ENCODE assay signal across 11 cellular contexts in the genomic region with DNA sequence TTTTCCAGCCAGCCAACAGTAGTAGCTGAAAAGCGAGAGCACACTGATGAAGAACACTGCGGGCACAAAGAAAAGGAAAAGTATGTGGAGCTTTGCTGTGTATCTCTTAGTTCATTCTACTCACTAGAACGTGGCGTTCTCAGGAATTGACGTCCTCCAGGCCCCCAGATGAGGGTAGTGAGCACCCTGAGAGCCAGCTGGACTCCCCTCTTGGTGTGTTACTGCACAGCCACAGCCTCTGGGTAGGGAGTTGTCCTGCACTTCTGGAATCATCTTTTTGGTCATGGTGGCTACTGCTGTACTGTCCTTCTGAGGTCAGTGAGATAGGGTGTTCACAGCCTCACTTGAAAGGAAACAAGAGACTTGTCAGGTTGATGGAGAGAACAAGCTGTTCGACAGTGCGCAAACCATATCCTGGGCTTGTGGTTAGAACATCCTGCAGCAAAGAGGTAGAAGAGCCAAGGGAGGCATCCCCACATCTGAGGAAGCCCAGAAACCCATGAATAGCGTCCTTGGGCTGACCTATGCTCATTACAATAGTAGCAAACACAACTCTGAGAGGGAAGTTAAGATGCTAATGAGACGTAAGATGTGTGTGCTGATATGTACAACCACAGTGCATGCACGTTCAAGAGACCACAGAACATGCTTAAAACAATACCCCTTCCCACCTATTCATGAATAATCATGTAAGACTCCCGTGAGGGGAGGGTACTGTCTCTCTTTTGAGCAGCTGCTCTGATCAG. TPM values are rescaled to one million over a fixed set of nuclear protein-coding genes. Genes with fewer than 3 reads are reported as not detected.
DNase-seq lines count a peak whose midpoint lies in the region; ATAC-seq and TF ChIP-seq lines count a peak whose summit lies in the region.
"Had no signal": no experiment of that assay in that cellular context is flagged by ENCODE, and none has a peak within 500 bp of the region (broad histone marks: within the 10 kb centered on the region; RNA-seq: fewer than 3 reads in every experiment).

No MANE protein-coding gene starts in this region.

- peaks cover 22% of the 10 kb centered on the region for H3K27me3 ChIP-seq in WERI-Rb-1 (ENCODE audit: insufficient read depth, low read depth, severe bottlenecking)

- no peaks in the 10 kb centered on the region for H3K36me3 ChIP-seq in WERI-Rb-1

- H3K4me1 Mint-ChIP-seq in T-helper 17 cell: peaks cover 27% of the 10 kb centered on the region

- no peak overlapping the region for H3K27ac ChIP-seq in caudate nucleus (ENCODE audit: low read depth, low read length)
- H3K27ac ChIP-seq in WERI-Rb-1: no peak overlapping the region
- H3K27ac ChIP-seq: A549, KMS-11 had no signal

- no peak for TF ChIP-seq CTCF in WERI-Rb-1 (IDR thresholded peaks at IDR 0.05; ENCODE audit: low read depth, low read length)

- H3K4me3 Mint-ChIP-seq in T-helper 17 cell: peak overlapping the region; percentile 87
- H3K4me3 Mint-ChIP-seq: HFFc6 had no signal

- H3K27ac Mint-ChIP-seq in T-helper 17 cell: peak overlapping the region; percentile 89
- H3K27ac Mint-ChIP-seq: HFFc6 had no signal

- peaks cover 10% of the 10 kb centered on the region for H3K27me3 Mint-ChIP-seq in T-helper 17 cell

- H3K4me3 ChIP-seq in WERI-Rb-1 (ENCODE audit: low read depth, low read length): no peak overlapping the region
- H3K4me3 ChIP-seq: A549 had no signal

- peak; percentile 66 for DNase-seq in activated CD8-positive, alpha-beta memory T cell treated with anti-CD3 and anti-CD28 coated beads for 24 hours
- DNase-seq in activated CD8-positive, alpha-beta memory T cell treated with anti-CD3 and anti-CD28 coated beads, Interleukin-2, amount 50 U/mL, for 4 hours: no peak
- DNase-seq in T-helper 17 cell (peak; percentile 30 to 59 (median 38)), SKM-1 treated with dmso at 0.1 percent for 144 hours (lab: John Stamatoyannopoulos, UW; ENCODE audit: unreplicated experiment) (no peak), caudate nucleus (lab: John Stamatoyannopoulos, UW) (no peak), WERI-Rb-1 (no peak)
- DNase-seq in central memory CD4-positive, alpha-beta T cell: peak; percentile 94
- DNase-seq in stimulated activated naive CD8-positive, alpha-beta T cell treated with anti-CD3 and anti-CD28 coated beads, Interleukin-15, Interleukin-2, amounts not matched to agents 100 U/mL and 50 U/mL, for 24 hours: peak; percentile 48
- DNase-seq: HFFc6 had no signal

- ATAC-seq in T-helper 17 cell: peak; percentile 91
- peak; percentile 90 for ATAC-seq in stimulated activated naive CD8-positive, alpha-beta T cell treated with anti-CD3 and anti-CD28 coated beads, Interleukin-15, Interleukin-2, amounts not matched to agents 100 U/mL and 50 U/mL, for 24 hours
- ATAC-seq: A549 had no signal

- no peaks in the 10 kb centered on the region for H3K36me3 Mint-ChIP-seq in T-helper 17 cell (ENCODE audit: low read depth)

- H3K9me3 ChIP-seq in T-helper 17 cell (ENCODE audit: control insufficient read depth, low read length, poor library complexity, severe bottlenecking) (no peaks in the 10 kb centered on the region), WERI-Rb-1 (ENCODE audit: severe bottlenecking) (no peaks in the 10 kb centered on the region)
- H3K9me3 ChIP-seq: A549 had no signal

RNA-seq across cellular contexts. Expression of a gene that starts 14.6 kb away (rescaled TPM):
- total RNA-seq in T-helper 17 cell: 100 to 1,000 TPM; 629 to 717 TPM

RNA-seq across cellular contexts. Expression of a gene that starts 27.7 kb away (rescaled TPM):
- 1 to 10 TPM in 1 of 2 donors, not detected in 1; 3.1 TPM for total RNA-seq in T-helper 17 cell
- total RNA-seq: HFFc6 had no signal

RNA-seq across cellular contexts. Expression of a gene that starts 51.7 kb away (rescaled TPM):
- total RNA-seq in T-helper 17 cell: not detected
- total RNA-seq: HFFc6 had no signal

Comparison
In these comparisons a context has a peak if more than half of its experiments do, and no peak if none do; other contexts are left out.
1. DNase-seq: peak in activated CD8-positive, alpha-beta memory T cell treated with anti-CD3 and anti-CD28 coated beads for 24 hours (single experiment), T-helper 17 cell (3 of 3), central memory CD4-positive, alpha-beta T cell (single experiment) and stimulated activated naive CD8-positive, alpha-beta T cell treated with anti-CD3 and anti-CD28 coated beads, Interleukin-15, Interleukin-2, amounts not matched to agents 100 U/mL and 50 U/mL, for 24 hours (single experiment); none in activated CD8-positive, alpha-beta memory T cell treated with anti-CD3 and anti-CD28 coated beads, Interleukin-2, amount 50 U/mL, for 4 hours (single experiment), SKM-1 treated with dmso at 0.1 percent for 144 hours (single experiment), caudate nucleus (0 of 61) and WERI-Rb-1 (single experiment).